1 cellular context compared by ENCODE assay signal in the genomic region with DNA sequence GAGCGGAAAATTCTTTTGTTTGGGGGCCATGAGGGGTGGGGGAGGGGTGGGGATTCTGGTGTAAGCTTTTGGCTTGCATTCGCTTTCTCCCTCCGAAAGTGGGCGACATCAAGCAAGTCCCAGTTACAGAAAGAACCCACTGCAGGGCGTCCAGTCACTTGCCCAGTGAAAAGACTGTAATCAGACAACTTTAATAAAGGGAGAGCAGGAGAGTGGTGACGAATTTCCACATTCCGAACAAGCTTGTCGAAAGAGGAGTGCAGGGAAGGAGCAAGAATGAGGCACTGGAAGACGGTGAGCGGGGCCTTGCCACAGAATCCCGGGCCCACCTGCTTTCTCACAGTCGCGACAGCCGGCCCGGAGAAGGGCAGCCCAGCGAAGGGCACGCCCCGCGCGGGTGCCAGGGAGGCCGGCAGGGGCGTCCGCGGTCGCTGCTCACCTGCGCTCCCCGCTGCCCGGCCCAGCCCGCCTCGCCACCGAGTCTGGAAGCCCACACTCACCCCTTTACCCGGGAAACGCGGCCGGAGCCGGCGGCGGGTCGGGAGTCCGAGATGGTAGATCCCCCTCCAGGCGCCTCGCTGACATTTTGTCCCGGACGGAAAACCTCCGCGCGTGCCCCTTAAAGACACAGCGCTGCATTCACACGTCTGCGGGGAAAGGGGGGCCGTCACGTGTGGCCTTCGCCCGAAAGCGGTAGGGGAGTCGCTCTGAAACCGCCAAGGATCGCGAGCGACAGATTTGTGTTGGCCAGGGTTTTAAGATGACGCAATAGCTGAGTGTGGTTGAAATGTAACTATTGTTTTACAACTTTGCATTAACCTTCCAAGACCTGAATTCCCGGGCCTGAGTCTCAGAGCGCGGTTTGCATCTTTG.
TF ChIP-seq lines count a peak whose summit lies in the region.

Gene ZBED3 (minus strand): TSS at position 675 of the 873 bp plus-strand sequence. CDS start 9,407 bp downstream, outside the sequence.

TF ChIP-seq in HepG2, 621 proteins besides CTCF, POLR2A, EP300 and RAD21 (continued from another document and continues in another):
- TF ChIP-seq ZBTB44 (CRISPR knock-in tag; IDR thresholded peaks at IDR 0.05), result no peak
- TF ChIP-seq, protein P1, sequence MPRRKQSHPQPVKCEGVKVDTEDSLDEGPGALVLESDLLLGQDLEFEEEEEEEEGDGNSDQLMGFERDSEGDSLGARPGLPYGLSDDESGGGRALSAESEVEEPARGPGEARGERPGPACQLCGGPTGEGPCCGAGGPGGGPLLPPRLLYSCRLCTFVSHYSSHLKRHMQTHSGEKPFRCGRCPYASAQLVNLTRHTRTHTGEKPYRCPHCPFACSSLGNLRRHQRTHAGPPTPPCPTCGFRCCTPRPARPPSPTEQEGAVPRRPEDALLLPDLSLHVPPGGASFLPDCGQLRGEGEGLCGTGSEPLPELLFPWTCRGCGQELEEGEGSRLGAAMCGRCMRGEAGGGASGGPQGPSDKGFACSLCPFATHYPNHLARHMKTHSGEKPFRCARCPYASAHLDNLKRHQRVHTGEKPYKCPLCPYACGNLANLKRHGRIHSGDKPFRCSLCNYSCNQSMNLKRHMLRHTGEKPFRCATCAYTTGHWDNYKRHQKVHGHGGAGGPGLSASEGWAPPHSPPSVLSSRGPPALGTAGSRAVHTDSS (CRISPR knock-in tag; conservative IDR thresholded peaks at IDR 0.05), result no peak
- no peak for TF ChIP-seq ZNF460 (CRISPR knock-in tag; IDR thresholded peaks at IDR 0.05; ENCODE audit: borderline replicate concordance)
- no peak for TF ChIP-seq YY1 (IDR thresholded peaks at IDR 0.05; ENCODE audit: insufficient read depth, insufficient replicate concordance, low read depth, low read length)
- TF ChIP-seq ZNF629 (CRISPR knock-in tag; conservative IDR thresholded peaks at IDR 0.05), result 0 out of 2 replicates have a peak, but pooled peaks have one; percentile 5
- TF ChIP-seq TRIM24 (CRISPR knock-in tag; IDR thresholded peaks at IDR 0.05), result no peak
- peak; percentile 76 for TF ChIP-seq ZBTB10 (CRISPR knock-in tag; IDR thresholded peaks at IDR 0.05; ENCODE audit: borderline replicate concordance)
- peak; percentile 76 for TF ChIP-seq MYC (CRISPR knock-in tag; IDR thresholded peaks at IDR 0.05; ENCODE audit: borderline replicate concordance)
- no peak for TF ChIP-seq SKI (IDR thresholded peaks at IDR 0.05; ENCODE audit: partially characterized antibody)
- no peak for TF ChIP-seq ZFP36L2 (CRISPR knock-in tag; IDR thresholded peaks at IDR 0.05)
- TF ChIP-seq GTF2F1 (IDR thresholded peaks at IDR 0.05; ENCODE audit: low read length), result no peak
- no peak for TF ChIP-seq MED13 (CRISPR knock-in tag; IDR thresholded peaks at IDR 0.05)
- TF ChIP-seq SRSF9 (IDR thresholded peaks at IDR 0.05; ENCODE audit: borderline replicate concordance, insufficient read depth, low read depth, low read length, poor library complexity, severe bottlenecking), result no peak
- no peak for TF ChIP-seq CBX5 (CRISPR knock-in tag; IDR thresholded peaks at IDR 0.05; ENCODE audit: borderline replicate concordance)
- TF ChIP-seq, protein P2, sequence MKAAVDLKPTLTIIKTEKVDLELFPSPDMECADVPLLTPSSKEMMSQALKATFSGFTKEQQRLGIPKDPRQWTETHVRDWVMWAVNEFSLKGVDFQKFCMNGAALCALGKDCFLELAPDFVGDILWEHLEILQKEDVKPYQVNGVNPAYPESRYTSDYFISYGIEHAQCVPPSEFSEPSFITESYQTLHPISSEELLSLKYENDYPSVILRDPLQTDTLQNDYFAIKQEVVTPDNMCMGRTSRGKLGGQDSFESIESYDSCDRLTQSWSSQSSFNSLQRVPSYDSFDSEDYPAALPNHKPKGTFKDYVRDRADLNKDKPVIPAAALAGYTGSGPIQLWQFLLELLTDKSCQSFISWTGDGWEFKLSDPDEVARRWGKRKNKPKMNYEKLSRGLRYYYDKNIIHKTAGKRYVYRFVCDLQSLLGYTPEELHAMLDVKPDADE (CRISPR knock-in tag; IDR thresholded peaks at IDR 0.05), result no peak
- TF ChIP-seq, protein P3, sequence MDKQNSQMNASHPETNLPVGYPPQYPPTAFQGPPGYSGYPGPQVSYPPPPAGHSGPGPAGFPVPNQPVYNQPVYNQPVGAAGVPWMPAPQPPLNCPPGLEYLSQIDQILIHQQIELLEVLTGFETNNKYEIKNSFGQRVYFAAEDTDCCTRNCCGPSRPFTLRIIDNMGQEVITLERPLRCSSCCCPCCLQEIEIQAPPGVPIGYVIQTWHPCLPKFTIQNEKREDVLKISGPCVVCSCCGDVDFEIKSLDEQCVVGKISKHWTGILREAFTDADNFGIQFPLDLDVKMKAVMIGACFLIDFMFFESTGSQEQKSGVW (CRISPR knock-in tag; IDR thresholded peaks at IDR 0.05; ENCODE audit: borderline replicate concordance), result no peak
- TF ChIP-seq ZNF253 (CRISPR knock-in tag; IDR thresholded peaks at IDR 0.05; ENCODE audit: borderline replicate concordance), result no peak
- TF ChIP-seq ZNF260 (CRISPR knock-in tag; IDR thresholded peaks at IDR 0.05; ENCODE audit: borderline replicate concordance, low read depth), result no peak
- TF ChIP-seq ZNF496 (CRISPR knock-in tag; IDR thresholded peaks at IDR 0.05; ENCODE audit: insufficient replicate concordance), result no peak
- TF ChIP-seq TBP (CRISPR knock-in tag; IDR thresholded peaks at IDR 0.05), result no peak
- TF ChIP-seq NFE2 (CRISPR knock-in tag; IDR thresholded peaks at IDR 0.05), result no peak
- peak; percentile 74; the same call in 1 of the 2 replicates for TF ChIP-seq ZNF703 (CRISPR knock-in tag; IDR thresholded peaks at IDR 0.05; ENCODE audit: borderline replicate concordance)
- peak; percentile 37 for TF ChIP-seq ZMYM4 (CRISPR knock-in tag; IDR thresholded peaks at IDR 0.05)
- no peak for TF ChIP-seq HCFC1 (IDR thresholded peaks at IDR 0.05; ENCODE audit: low read depth, low read length)
- no peak for TF ChIP-seq CBX1 (IDR thresholded peaks at IDR 0.05; ENCODE audit: low read depth)
- no peak for TF ChIP-seq ZNF296 (CRISPR knock-in tag; conservative IDR thresholded peaks at IDR 0.05)
- TF ChIP-seq SETDB1 (CRISPR knock-in tag; IDR thresholded peaks at IDR 0.05; ENCODE audit: borderline replicate concordance), result no peak
- TF ChIP-seq, protein P4, sequence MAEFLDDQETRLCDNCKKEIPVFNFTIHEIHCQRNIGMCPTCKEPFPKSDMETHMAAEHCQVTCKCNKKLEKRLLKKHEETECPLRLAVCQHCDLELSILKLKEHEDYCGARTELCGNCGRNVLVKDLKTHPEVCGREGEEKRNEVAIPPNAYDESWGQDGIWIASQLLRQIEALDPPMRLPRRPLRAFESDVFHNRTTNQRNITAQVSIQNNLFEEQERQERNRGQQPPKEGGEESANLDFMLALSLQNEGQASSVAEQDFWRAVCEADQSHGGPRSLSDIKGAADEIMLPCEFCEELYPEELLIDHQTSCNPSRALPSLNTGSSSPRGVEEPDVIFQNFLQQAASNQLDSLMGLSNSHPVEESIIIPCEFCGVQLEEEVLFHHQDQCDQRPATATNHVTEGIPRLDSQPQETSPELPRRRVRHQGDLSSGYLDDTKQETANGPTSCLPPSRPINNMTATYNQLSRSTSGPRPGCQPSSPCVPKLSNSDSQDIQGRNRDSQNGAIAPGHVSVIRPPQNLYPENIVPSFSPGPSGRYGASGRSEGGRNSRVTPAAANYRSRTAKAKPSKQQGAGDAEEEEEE (CRISPR knock-in tag; IDR thresholded peaks at IDR 0.05; ENCODE audit: borderline replicate concordance), result no peak
- peak; percentile 46; the same call in 1 of the 2 replicates for TF ChIP-seq ZSCAN20 (CRISPR knock-in tag; IDR thresholded peaks at IDR 0.05; ENCODE audit: borderline replicate concordance)
- TF ChIP-seq, protein P5, sequence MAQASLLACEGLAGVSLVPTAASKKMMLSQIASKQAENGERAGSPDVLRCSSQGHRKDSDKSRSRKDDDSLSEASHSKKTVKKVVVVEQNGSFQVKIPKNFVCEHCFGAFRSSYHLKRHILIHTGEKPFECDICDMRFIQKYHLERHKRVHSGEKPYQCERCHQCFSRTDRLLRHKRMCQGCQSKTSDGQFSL (CRISPR knock-in tag; IDR thresholded peaks at IDR 0.05), result no peak
- TF ChIP-seq ZNF207 (IDR thresholded peaks at IDR 0.05; ENCODE audit: borderline replicate concordance), result no peak
- TF ChIP-seq SMAD3 (CRISPR knock-in tag; IDR thresholded peaks at IDR 0.05), result no peak
- TF ChIP-seq CBX2 (IDR thresholded peaks at IDR 0.05; ENCODE audit: low read depth, low read length), result no peak
- no peak for TF ChIP-seq CBX2 (CRISPR knock-in tag; IDR thresholded peaks at IDR 0.05; ENCODE audit: low read depth)
- TF ChIP-seq ZNF382 (CRISPR knock-in tag; IDR thresholded peaks at IDR 0.05; ENCODE audit: borderline replicate concordance), result no peak
- TF ChIP-seq ZNF414 (CRISPR knock-in tag; IDR thresholded peaks at IDR 0.05), result no peak
- peak; percentile 59; the same call in 1 of the 2 replicates for TF ChIP-seq ZMAT3 (CRISPR knock-in tag; conservative IDR thresholded peaks at IDR 0.05)
- TF ChIP-seq CHD4 (IDR thresholded peaks at IDR 0.05; ENCODE audit: borderline replicate concordance, low read length), result no peak
- TF ChIP-seq KLF15 (CRISPR knock-in tag; IDR thresholded peaks at IDR 0.05; ENCODE audit: borderline replicate concordance), result no peak
- peak; percentile 44; the same call in 1 of the 2 replicates for TF ChIP-seq NFKB2 (CRISPR knock-in tag; IDR thresholded peaks at IDR 0.05; ENCODE audit: borderline replicate concordance)
- 0 out of 2 replicates have a peak, but pooled peaks have one; percentile 50 for TF ChIP-seq ELF4 (CRISPR knock-in tag; IDR thresholded peaks at IDR 0.05; ENCODE audit: borderline replicate concordance)
- no peak for TF ChIP-seq MLX (CRISPR knock-in tag; IDR thresholded peaks at IDR 0.05)
- TF ChIP-seq MBD4 (IDR thresholded peaks at IDR 0.05; ENCODE audit: borderline replicate concordance, low read length), result no peak
- TF ChIP-seq RFXANK (CRISPR knock-in tag; IDR thresholded peaks at IDR 0.05), result no peak; the same call in 1 of the 2 replicates
- TF ChIP-seq SUZ12 (IDR thresholded peaks at IDR 0.05; ENCODE audit: low read depth, low read length), result no peak
- TF ChIP-seq ISL2 (CRISPR knock-in tag; IDR thresholded peaks at IDR 0.05), result 0 out of 2 replicates have a peak, but pooled peaks have one; percentile 19
- TF ChIP-seq ZNF644 (CRISPR knock-in tag; IDR thresholded peaks at IDR 0.05; ENCODE audit: low read depth), result no peak
- TF ChIP-seq, protein P6, sequence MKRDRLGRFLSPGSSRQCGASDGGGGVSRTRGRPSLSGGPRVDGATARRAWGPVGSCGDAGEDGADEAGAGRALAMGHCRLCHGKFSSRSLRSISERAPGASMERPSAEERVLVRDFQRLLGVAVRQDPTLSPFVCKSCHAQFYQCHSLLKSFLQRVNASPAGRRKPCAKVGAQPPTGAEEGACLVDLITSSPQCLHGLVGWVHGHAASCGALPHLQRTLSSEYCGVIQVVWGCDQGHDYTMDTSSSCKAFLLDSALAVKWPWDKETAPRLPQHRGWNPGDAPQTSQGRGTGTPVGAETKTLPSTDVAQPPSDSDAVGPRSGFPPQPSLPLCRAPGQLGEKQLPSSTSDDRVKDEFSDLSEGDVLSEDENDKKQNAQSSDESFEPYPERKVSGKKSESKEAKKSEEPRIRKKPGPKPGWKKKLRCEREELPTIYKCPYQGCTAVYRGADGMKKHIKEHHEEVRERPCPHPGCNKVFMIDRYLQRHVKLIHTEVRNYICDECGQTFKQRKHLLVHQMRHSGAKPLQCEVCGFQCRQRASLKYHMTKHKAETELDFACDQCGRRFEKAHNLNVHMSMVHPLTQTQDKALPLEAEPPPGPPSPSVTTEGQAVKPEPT (CRISPR knock-in tag; IDR thresholded peaks at IDR 0.05; ENCODE audit: low read depth), result no peak
- no peak for TF ChIP-seq ZNF354B (CRISPR knock-in tag; IDR thresholded peaks at IDR 0.05)
- TF ChIP-seq ZNF879 (CRISPR knock-in tag; IDR thresholded peaks at IDR 0.05), result no peak
- TF ChIP-seq ZC3H4 (CRISPR knock-in tag; IDR thresholded peaks at IDR 0.05; ENCODE audit: borderline replicate concordance), result no peak
